ENCODE assay signal across 8 cellular contexts in genomic region chr2:239143858-239144712, GRCh38.
A peak's percentile ranks its signal among the peaks of the same experiment; 100 is the strongest.
DNase-seq lines count a peak whose midpoint lies in the region; ATAC-seq and TF ChIP-seq lines count a peak whose summit lies in the region.

No MANE protein-coding gene starts in this region.

- peak; percentile 34 to 45 for ATAC-seq in CD4-positive, CD25-positive, alpha-beta regulatory T cell (ENCODE audit: low read depth in 2 of 2)
- ATAC-seq in SK-N-SH treated with all-trans-retinoic acid at 6 μM for 48 hours (peak; percentile 88), HG03460 (IDR thresholded peaks at IDR 0.05; ENCODE audit: unreplicated experiment) (no peak), HG02840 (IDR thresholded peaks at IDR 0.05; ENCODE audit: low FRiP score, unreplicated experiment) (no peak)

- H3K27ac ChIP-seq in CD4-positive, CD25-positive, alpha-beta regulatory T cell (ENCODE audit: insufficient read depth, low read length, poor library complexity, severe bottlenecking): no peak overlapping the region
- H3K27ac ChIP-seq in uterus: no peak overlapping the region

- TF ChIP-seq CTCF in mesothelial cell of epicardium (IDR thresholded peaks at IDR 0.05; ENCODE audit: unreplicated experiment) (peak; percentile 68), uterus (IDR thresholded peaks at IDR 0.05) (peak; percentile 52 to 61 (median 56))

- peaks cover 42% of the 10 kb centered on the region for H3K36me3 Mint-ChIP-seq in CD4-positive, CD25-positive, alpha-beta regulatory T cell
- peaks cover 8% of the 10 kb centered on the region for H3K36me3 Mint-ChIP-seq in mesothelial cell of epicardium

- no peaks in the 10 kb centered on the region for H3K27me3 Mint-ChIP-seq in CD4-positive, CD25-positive, alpha-beta regulatory T cell
- H3K27me3 Mint-ChIP-seq in mesothelial cell of epicardium (ENCODE audit: low read depth): no peaks in the 10 kb centered on the region

- peaks cover 84% of the 10 kb centered on the region for H3K36me3 ChIP-seq in CD4-positive, CD25-positive, alpha-beta regulatory T cell (ENCODE audit: control insufficient read depth, insufficient read depth, low read length)
- H3K36me3 ChIP-seq in uterus: no peaks in the 10 kb centered on the region

- H3K4me3 ChIP-seq in CD4-positive, CD25-positive, alpha-beta regulatory T cell (ENCODE audit: low read depth, low read length): no peak overlapping the region
- H3K4me3 ChIP-seq in uterus: no peak overlapping the region

- peak overlapping the region in 2 of 3 donors; percentile 66 to 73 for H3K27ac Mint-ChIP-seq in CD4-positive, CD25-positive, alpha-beta regulatory T cell
- no peak overlapping the region for H3K27ac Mint-ChIP-seq in mesothelial cell of epicardium

- intact Hi-C loops in uterus (cut with DNase I; ENCODE audit: low total_unique reads): no loop called here

- no peaks in the 10 kb centered on the region for H3K4me1 ChIP-seq in CD4-positive, CD25-positive, alpha-beta regulatory T cell (ENCODE audit: control insufficient read depth, insufficient read depth, low read length, poor library complexity, severe bottlenecking)
- no peaks in the 10 kb centered on the region for H3K4me1 ChIP-seq in uterus

- no peaks in the 10 kb centered on the region for H3K9me3 ChIP-seq in CD4-positive, CD25-positive, alpha-beta regulatory T cell (ENCODE audit: control insufficient read depth in 2 of 2, low read length in 2 of 2)
- no peaks in the 10 kb centered on the region for H3K9me3 ChIP-seq in uterus

- H3K4me3 Mint-ChIP-seq in CD4-positive, CD25-positive, alpha-beta regulatory T cell: no peak overlapping the region
- no peak overlapping the region for H3K4me3 Mint-ChIP-seq in mesothelial cell of epicardium

- TF ChIP-seq POLR2A in uterus (IDR thresholded peaks at IDR 0.05): no peak

- H3K4me1 Mint-ChIP-seq in CD4-positive, CD25-positive, alpha-beta regulatory T cell: peaks cover 0 to 2% (median 0%) of the 10 kb centered on the region in 4 donors
- no peaks in the 10 kb centered on the region for H3K4me1 Mint-ChIP-seq in mesothelial cell of epicardium

- DNase-seq in CD4-positive, CD25-positive, alpha-beta regulatory T cell: peak in 2 of 3 donors; percentile 22 to 43
- DNase-seq in GM19240 (ENCODE audit: insufficient read length, low spot score) (peak; percentile 49), mesothelial cell of epicardium (ENCODE audit: low spot score in 2 of 2, unreplicated experiment in 2 of 2) (peak in 1 of 2 experiments; percentile 44), uterus (peak in 1 of 2 donors; percentile 42)
- DNase-seq in effector CD4-positive, alpha-beta T cell: peak; percentile 13

- no peaks in the 10 kb centered on the region for H3K27me3 ChIP-seq in CD4-positive, CD25-positive, alpha-beta regulatory T cell (ENCODE audit: control insufficient read depth, insufficient read depth, low read length)
- H3K27me3 ChIP-seq in uterus: no peaks in the 10 kb centered on the region

- H3K9me3 Mint-ChIP-seq in CD4-positive, CD25-positive, alpha-beta regulatory T cell: peaks cover 0 to 4% (median 0%) of the 10 kb centered on the region in 7 donors
- H3K9me3 Mint-ChIP-seq in mesothelial cell of epicardium: no peaks in the 10 kb centered on the region

TF ChIP-seq in SK-N-SH treated with all-trans-retinoic acid at 6 μM for 48 hours, 23 proteins besides CTCF, POLR2A, EP300 and RAD21:
- TF ChIP-seq TOX (CRISPR knock-in tag; IDR thresholded peaks at IDR 0.05; ENCODE audit: borderline replicate concordance) (no peak), GLIS3 (CRISPR knock-in tag; IDR thresholded peaks at IDR 0.05) (no peak)

Comparison
In these comparisons a context has a peak if more than half of its experiments do, and no peak if none do; other contexts are left out.
1. ATAC-seq: peak in CD4-positive, CD25-positive, alpha-beta regulatory T cell (2 of 2) and SK-N-SH treated with all-trans-retinoic acid at 6 μM for 48 hours (single experiment); none in HG03460 (single experiment) and HG02840 (single experiment).